Comparison of ENCODE assay signal across 26 cellular contexts in genomic region chr16:4870138-4870671, GRCh38. TPM values are rescaled to one million over a fixed set of nuclear protein-coding genes. Genes with fewer than 3 reads are reported as not detected.
A peak's percentile ranks its signal among the peaks of the same experiment; 100 is the strongest.
DNase-seq lines count a peak whose midpoint lies in the region; ATAC-seq and TF ChIP-seq lines count a peak whose summit lies in the region.
"Had no signal": no experiment of that assay in that cellular context is flagged by ENCODE, and none has a peak within 500 bp of the region (broad histone marks: within the 10 kb centered on the region; RNA-seq: fewer than 3 reads in every experiment).

No MANE protein-coding gene starts in this region.

- no peaks in the 10 kb centered on the region for H3K27me3 ChIP-seq in right atrium auricular region
- H3K27me3 ChIP-seq: BE2C, esophagus squamous epithelium had no signal

- peaks cover 11 to 22% of the 10 kb centered on the region in 2 donors for H3K36me3 Mint-ChIP-seq in activated naive CD4-positive, alpha-beta T cell treated with anti-CD3 and anti-CD28 coated beads, Interleukin-2, amount 50 U/mL, for 72 hours
- H3K36me3 Mint-ChIP-seq in activated naive CD4-positive, alpha-beta T cell treated with anti-CD3 and anti-CD28 coated beads, Interleukin-2, amount 10 ng/mL, durations not matched to agents 7 days and 5 days = peaks cover 47% of the 10 kb centered on the region

- no peaks in the 10 kb centered on the region for H3K9me3 ChIP-seq in right atrium auricular region
- H3K9me3 ChIP-seq: A549, BE2C, esophagus squamous epithelium, mucosa of descending colon had no signal

- H3K27me3 Mint-ChIP-seq in activated naive CD4-positive, alpha-beta T cell treated with anti-CD3 and anti-CD28 coated beads, Interleukin-2, amount 10 ng/mL, durations not matched to agents 7 days and 5 days = no peaks in the 10 kb centered on the region
- H3K27me3 Mint-ChIP-seq: IgD-negative memory B cell, progenitor cell of endocrine pancreas had no signal

- no peak for ATAC-seq in activated naive CD4-positive, alpha-beta T cell treated with anti-CD3 and anti-CD28 coated beads, Interleukin-2, amount 50 U/mL, for 72 hours
- ATAC-seq: A549, GM12878 had no signal

- H3K36me3 ChIP-seq in right atrium auricular region = peaks cover 66% of the 10 kb centered on the region

- H3K27ac ChIP-seq in epithelial cell of prostate (peak overlapping the region; percentile 43), right atrium auricular region (no peak overlapping the region)
- H3K27ac ChIP-seq: A549 had no signal

- TF ChIP-seq CTCF in right atrium auricular region (IDR thresholded peaks at IDR 0.05) = no peak

- H3K27ac Mint-ChIP-seq in activated naive CD4-positive, alpha-beta T cell treated with anti-CD3 and anti-CD28 coated beads, Interleukin-2, amount 50 U/mL, for 72 hours = peak overlapping the region; percentile 65 to 77
- H3K27ac Mint-ChIP-seq in activated naive CD4-positive, alpha-beta T cell treated with anti-CD3 and anti-CD28 coated beads, Interleukin-2, amount 10 ng/mL, durations not matched to agents 7 days and 5 days = no peak overlapping the region
- H3K27ac Mint-ChIP-seq: progenitor cell of endocrine pancreas; T-helper 2 cell treated with Interferon-gamma antibody and Interleukin-4, amounts not matched to agents 5 μg/mL and 100 μg/mL, for 36 hours had no signal

- no peak overlapping the region for H3K4me3 Mint-ChIP-seq in activated naive CD4-positive, alpha-beta T cell treated with anti-CD3 and anti-CD28 coated beads, Interleukin-2, amount 10 ng/mL, durations not matched to agents 7 days and 5 days
- H3K4me3 Mint-ChIP-seq: IgD-negative memory B cell; T-helper 2 cell treated with Interferon-gamma antibody and Interleukin-4, amounts not matched to agents 5 μg/mL and 100 μg/mL, for 36 hours had no signal

- DNase-seq in activated naive CD4-positive, alpha-beta T cell treated with anti-CD3 and anti-CD28 coated beads, Interleukin-2, amount 50 U/mL, for 72 hours (ENCODE audit: low spot score in 2 of 2) = no peak
- no peak for DNase-seq in activated naive CD4-positive, alpha-beta T cell treated with anti-CD3 and anti-CD28 coated beads, Interleukin-2, amount 10 ng/mL, durations not matched to agents 7 days and 5 days
- DNase-seq in epithelial cell of prostate (ENCODE audit: low read depth, low spot score) = no peak
- DNase-seq in pons (ENCODE audit: low spot score) = peak; percentile 25
- DNase-seq in DMS153 treated with DMSO at 0.1 percent for 48 hours (lab: John Stamatoyannopoulos, UW; ENCODE audit: unreplicated experiment) = no peak
- DNase-seq in SIG-M5 (lab: John Stamatoyannopoulos, UW) = no peak
- no peak for DNase-seq in HCEC 1CT
- no peak for DNase-seq in right atrium auricular region (ENCODE audit: low spot score)
- DNase-seq: activated CD4-positive, alpha-beta T cell treated with anti-CD3 and anti-CD28 coated beads, Interleukin-2, amount 50 U/mL, for 4 hours; activated CD8-positive, alpha-beta memory T cell treated with anti-CD3 and anti-CD28 coated beads, Interleukin-2, amount 50 U/mL, for 4 hours; activated gamma-delta T cell; BE2C; DND-41; effector CD8-positive, alpha-beta T cell; esophagus squamous epithelium; mucosa of descending colon; NCI-H1105; NCI-H1930; NCI-H226; NCI-H82; stimulated activated CD8-positive, alpha-beta memory T cell treated with anti-CD3 and anti-CD28 coated beads, Interleukin-4, amount 100 ng/mL, for 48 hours had no signal

- no peak overlapping the region for H3K4me3 ChIP-seq in right atrium auricular region
- H3K4me3 ChIP-seq: A549, esophagus squamous epithelium, GM12878, mucosa of descending colon had no signal

- H3K4me1 Mint-ChIP-seq in activated naive CD4-positive, alpha-beta T cell treated with anti-CD3 and anti-CD28 coated beads, Interleukin-2, amount 10 ng/mL, durations not matched to agents 7 days and 5 days = peaks cover 13% of the 10 kb centered on the region

- CTCF ChIA-PET in activated naive CD4-positive, alpha-beta T cell treated with anti-CD3 and anti-CD28 coated beads, Interleukin-2, amount 10 ng/mL, durations not matched to agents 7 days and 5 days (lab: Charles Lee) = no interaction called here

- no peaks in the 10 kb centered on the region for H3K9me3 Mint-ChIP-seq in activated naive CD4-positive, alpha-beta T cell treated with anti-CD3 and anti-CD28 coated beads, Interleukin-2, amount 50 U/mL, for 72 hours
- no peaks in the 10 kb centered on the region for H3K9me3 Mint-ChIP-seq in activated naive CD4-positive, alpha-beta T cell treated with anti-CD3 and anti-CD28 coated beads, Interleukin-2, amount 10 ng/mL, durations not matched to agents 7 days and 5 days
- H3K9me3 Mint-ChIP-seq: IgD-negative memory B cell; T-helper 2 cell treated with Interferon-gamma antibody and Interleukin-4, amounts not matched to agents 5 μg/mL and 100 μg/mL, for 36 hours had no signal

- no peaks in the 10 kb centered on the region for H3K4me1 ChIP-seq in right atrium auricular region
- H3K4me1 ChIP-seq: BE2C had no signal

RNA-seq across cellular contexts. Expression of gene UBN1, which starts 22.9 kb away (rescaled TPM):
- total RNA-seq in activated naive CD4-positive, alpha-beta T cell treated with anti-CD3 and anti-CD28 coated beads, Interleukin-2, amount 50 U/mL, for 72 hours = 10 to 100 TPM; 23.7 to 42.0 TPM
- total RNA-seq in right atrium auricular region = 10 to 100 TPM; 26.1 to 29.7 TPM

RNA-seq across cellular contexts. Expression of gene GLYR1, which starts 23.1 kb away (rescaled TPM):
- 10 to 100 TPM; 70.3 to 80.9 TPM for total RNA-seq in activated naive CD4-positive, alpha-beta T cell treated with anti-CD3 and anti-CD28 coated beads, Interleukin-2, amount 50 U/mL, for 72 hours
- total RNA-seq in right atrium auricular region = 10 to 100 TPM; 37.4 to 39.4 TPM
